ENCODE assay signal across 25 cellular contexts in the genomic region with DNA sequence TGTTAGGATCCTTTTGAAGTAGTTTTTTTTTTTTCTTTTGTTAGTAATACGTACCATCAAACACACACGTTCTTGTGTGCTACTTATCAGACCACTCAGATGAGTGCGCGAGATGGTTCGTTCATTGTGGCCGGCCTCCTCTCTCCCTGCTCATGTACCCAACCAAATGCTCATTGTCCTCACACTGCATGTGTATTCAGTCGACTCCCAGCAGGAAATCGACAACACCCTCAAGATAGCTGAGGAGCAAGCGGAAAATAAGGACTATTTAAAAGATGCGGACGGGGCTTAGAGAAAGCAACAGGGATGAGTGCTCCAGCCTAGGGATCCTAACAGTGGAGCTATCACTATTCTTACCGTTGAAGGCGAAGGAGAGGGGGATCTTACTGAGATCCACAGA.
"Had no signal": no experiment of that assay in that cellular context is flagged by ENCODE, and none has a peak within 500 bp of the region (broad histone marks: within the 10 kb centered on the region; RNA-seq: fewer than 3 reads in every experiment).

No MANE protein-coding gene starts in this region.

- H3K27ac ChIP-seq: ovary, right atrium auricular region, sigmoid colon, testis, tibial artery had no signal

- H3K36me3 Mint-ChIP-seq: immature natural killer cell; memory B cell; mesothelial cell of epicardium; naive B cell; natural killer cell treated with Interleukin-12 subunit alpha and Interleukin-12 subunit beta and Interleukin-15 and Interleukin-18, amount 100 ng/mL, for 72 hours; stimulated activated memory B cell treated with anti-CD40 and anti-IgM and Interleukin-4, amounts not matched to agents 10 μg/mL and 1 μg/mL and 100 μg/mL, for 72 hours; type B pancreatic cell had no signal

- H3K4me1 Mint-ChIP-seq: memory B cell; naive B cell; stimulated activated memory B cell treated with anti-CD40 and anti-IgM and Interleukin-4, amounts not matched to agents 10 μg/mL and 1 μg/mL and 100 μg/mL, for 72 hours had no signal

- H3K4me3 Mint-ChIP-seq: effector memory CD8-positive, alpha-beta T cell; immature natural killer cell; memory B cell; mesothelial cell of epicardium; naive B cell; natural killer cell treated with Interleukin-12 subunit alpha and Interleukin-12 subunit beta and Interleukin-15 and Interleukin-18, amount 100 ng/mL, for 72 hours; stimulated activated memory B cell treated with anti-CD40 and anti-IgM and Interleukin-4, amounts not matched to agents 10 μg/mL and 1 μg/mL and 100 μg/mL, for 72 hours; type B pancreatic cell had no signal

- H3K27ac Mint-ChIP-seq: effector memory CD8-positive, alpha-beta T cell; memory B cell; mesothelial cell of epicardium; naive B cell; natural killer cell treated with Interleukin-12 subunit alpha and Interleukin-12 subunit beta and Interleukin-15 and Interleukin-18, amount 100 ng/mL, for 72 hours; stimulated activated memory B cell treated with anti-CD40 and anti-IgM and Interleukin-4, amounts not matched to agents 10 μg/mL and 1 μg/mL and 100 μg/mL, for 72 hours; type B pancreatic cell had no signal

- DNase-seq: cerebellar nuclear complex; cortex of kidney; effector memory CD8-positive, alpha-beta T cell; head of caudate nucleus; immature natural killer cell; islet precursor cell; mucosa of descending colon; naive B cell; nucleus accumbens; ovary; sigmoid colon; stimulated activated CD4-positive, alpha-beta T cell treated with anti-CD3 and anti-CD28 coated beads, Interleukin-2, amount 100 ng/mL, for 24 hours; stimulated activated CD4-positive, alpha-beta T cell treated with anti-CD3 and anti-CD28 coated beads, Interleukin-4, amount 100 ng/mL, for 24 hours; stimulated activated naive CD8-positive, alpha-beta T cell treated with anti-CD3 and anti-CD28 coated beads, Interleukin-15, Interleukin-2, amounts not matched to agents 100 U/mL and 50 U/mL, for 24 hours; substantia nigra; testis; tibial artery had no signal

- H3K27me3 ChIP-seq: ovary, right atrium auricular region, sigmoid colon, testis, tibial artery had no signal

- H3K36me3 ChIP-seq: ovary, right atrium auricular region, sigmoid colon, tibial artery had no signal

- H3K27me3 Mint-ChIP-seq: effector memory CD8-positive, alpha-beta T cell; memory B cell; stimulated activated memory B cell treated with anti-CD40 and anti-IgM and Interleukin-4, amounts not matched to agents 10 μg/mL and 1 μg/mL and 100 μg/mL, for 72 hours; type B pancreatic cell had no signal

- FAIRE-seq: frontal cortex had no signal

- H3K9me3 Mint-ChIP-seq: immature natural killer cell; mesothelial cell of epicardium; natural killer cell treated with Interleukin-12 subunit alpha and Interleukin-12 subunit beta and Interleukin-15 and Interleukin-18, amount 100 ng/mL, for 72 hours; type B pancreatic cell had no signal

- H3K4me1 ChIP-seq: testis had no signal

- H3K4me3 ChIP-seq: lung, mucosa of descending colon, ovary, right atrium auricular region, sigmoid colon, testis, tibial artery had no signal

- H3K9me3 ChIP-seq: mucosa of descending colon, ovary, right atrium auricular region, sigmoid colon, testis, tibial artery had no signal

- ATAC-seq: effector memory CD8-positive, alpha-beta T cell; mucosa of descending colon; natural killer cell treated with Interleukin-12 subunit alpha and Interleukin-12 subunit beta and Interleukin-15 and Interleukin-18, amount 100 ng/mL, for 72 hours; stimulated activated naive CD8-positive, alpha-beta T cell treated with anti-CD3 and anti-CD28 coated beads, Interleukin-15, Interleukin-2, amounts not matched to agents 100 U/mL and 50 U/mL, for 24 hours had no signal
